Comparison of ENCODE assay signal across 10 cellular contexts in the genomic region with DNA sequence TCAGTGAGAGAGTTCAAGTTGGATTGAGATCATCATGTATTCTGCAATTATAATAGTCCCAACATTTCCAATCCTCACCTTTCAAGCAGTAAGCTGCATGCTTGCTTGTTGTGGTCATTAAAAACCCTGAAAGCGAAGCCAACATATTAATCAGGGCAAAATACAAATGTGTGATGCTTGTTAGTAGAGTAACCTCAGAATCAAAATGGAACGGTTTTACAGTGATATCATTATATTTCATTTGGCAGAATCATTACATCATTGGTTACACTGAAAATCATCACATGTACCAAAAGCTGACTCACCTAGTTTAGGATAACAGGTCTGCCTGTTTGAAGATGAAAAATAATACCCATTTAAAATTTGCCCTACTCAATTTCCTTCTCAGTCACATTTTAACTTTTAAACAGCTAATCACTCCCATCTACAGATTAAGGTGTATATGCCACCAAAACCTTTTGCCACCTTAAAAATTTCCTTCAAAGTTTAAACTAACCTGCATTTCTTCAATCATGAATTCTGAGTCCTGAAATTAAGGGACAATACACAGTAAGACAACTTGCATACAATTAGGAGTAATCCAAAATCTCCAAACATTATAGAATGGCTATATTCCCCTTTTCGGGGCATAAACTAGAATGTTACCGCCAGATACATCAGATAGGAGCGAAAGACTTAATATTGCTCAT. TPM values are rescaled to one million over a fixed set of nuclear protein-coding genes. Genes with fewer than 3 reads are reported as not detected.
DNase-seq lines count a peak whose midpoint lies in the region; ATAC-seq and TF ChIP-seq lines count a peak whose summit lies in the region.
"Had no signal": no experiment of that assay in that cellular context is flagged by ENCODE, and none has a peak within 500 bp of the region (broad histone marks: within the 10 kb centered on the region; RNA-seq: fewer than 3 reads in every experiment).

No MANE protein-coding gene starts in this region.

- H3K4me3 ChIP-seq in smooth muscle cell = peak overlapping the region; percentile 65
- no peak overlapping the region for H3K4me3 ChIP-seq in suprapubic skin
- H3K4me3 ChIP-seq: lung had no signal

- H3K27ac ChIP-seq in RWPE1 (peak overlapping the region; percentile 71), smooth muscle cell (ENCODE audit: low read depth) (peak overlapping the region; percentile 62), suprapubic skin (no peak overlapping the region)

- DNase-seq in activated T-cell treated with anti-CD3 and anti-CD28 coated beads, Interleukin-2, amount 50 U/mL, for 4 hours = no peak
- DNase-seq in activated T-cell treated with anti-CD3 and anti-CD28 coated beads for 4 hours = no peak
- DNase-seq in RWPE1 (ENCODE audit: low spot score) = no peak
- DNase-seq in endothelial cell (ENCODE audit: low spot score) = no peak
- DNase-seq in smooth muscle cell (lab: John Stamatoyannopoulos, UW; ENCODE audit: unreplicated experiment) = no peak
- no peak for DNase-seq in NCI-H1694 (lab: John Stamatoyannopoulos, UW)
- DNase-seq in suprapubic skin (ENCODE audit: low spot score in 2 of 2) = no peak

- POLR2A ChIA-PET in RWPE1 (lab: Yijun Ruan, JAX; ENCODE audit: low non-redundant PET) = no interaction called here

- peak overlapping the region; percentile 91 for H3K4me3 Mint-ChIP-seq in activated T-cell treated with anti-CD3 and anti-CD28 coated beads, Interleukin-2, amount 50 U/mL, for 4 hours
- peak overlapping the region; percentile 69 for H3K4me3 Mint-ChIP-seq in endothelial cell (ENCODE audit: unreplicated experiment)

- H3K36me3 ChIP-seq in smooth muscle cell (ENCODE audit: low read depth) = peaks cover 23% of the 10 kb centered on the region
- peaks cover 46% of the 10 kb centered on the region for H3K36me3 ChIP-seq in suprapubic skin

- H3K27ac Mint-ChIP-seq in endothelial cell (ENCODE audit: unreplicated experiment) = peak overlapping the region; percentile 36

- H3K4me2 ChIP-seq in smooth muscle cell = peak overlapping the region; percentile 90

- TF ChIP-seq EP300 in suprapubic skin (IDR thresholded peaks at IDR 0.05) = no peak

- H3K4me1 Mint-ChIP-seq in activated T-cell treated with anti-CD3 and anti-CD28 coated beads, Interleukin-2, amount 50 U/mL, for 4 hours (ENCODE audit: low read depth) = peaks cover 30% of the 10 kb centered on the region
- H3K4me1 Mint-ChIP-seq in endothelial cell (ENCODE audit: unreplicated experiment) = peaks cover 33% of the 10 kb centered on the region

- H3K9me3 ChIP-seq in smooth muscle cell (replicated peaks; ENCODE audit: low read depth) (no peaks in the 10 kb centered on the region), suprapubic skin (no peaks in the 10 kb centered on the region)

- H3K27me3 ChIP-seq in smooth muscle cell (ENCODE audit: low read depth) (no peaks in the 10 kb centered on the region), suprapubic skin (no peaks in the 10 kb centered on the region)

- ATAC-seq in activated T-cell treated with anti-CD3 and anti-CD28 coated beads, Interleukin-2, amount 50 U/mL, for 4 hours = no peak
- ATAC-seq in GM21381 (IDR thresholded peaks at IDR 0.05; ENCODE audit: unreplicated experiment) = no peak

- H3K36me3 Mint-ChIP-seq in activated T-cell treated with anti-CD3 and anti-CD28 coated beads, Interleukin-2, amount 50 U/mL, for 4 hours (ENCODE audit: insufficient read depth) = peaks cover 60% of the 10 kb centered on the region
- H3K36me3 Mint-ChIP-seq in endothelial cell (ENCODE audit: low read depth, unreplicated experiment) = peaks cover 38% of the 10 kb centered on the region

- CTCF ChIA-PET in RWPE1 (lab: Yijun Ruan, JAX) = no interaction called here

- H3K79me2 ChIP-seq in smooth muscle cell (ENCODE audit: low read depth) = peaks cover 28% of the 10 kb centered on the region

- H3K9me3 Mint-ChIP-seq in activated T-cell treated with anti-CD3 and anti-CD28 coated beads, Interleukin-2, amount 50 U/mL, for 4 hours = no peaks in the 10 kb centered on the region
- H3K9me3 Mint-ChIP-seq in endothelial cell (ENCODE audit: unreplicated experiment) = no peaks in the 10 kb centered on the region

- 88% methylated on average over 5 of the region's 5 CpGs for WGBS in smooth muscle cell (ENCODE audit: low lambda C conversion rate)
- 80% methylated on average over 5 of the region's 5 CpGs for WGBS in suprapubic skin

- TF ChIP-seq CTCF in RWPE1 (conservative IDR thresholded peaks at IDR 0.05; ENCODE audit: low read depth) (no peak), endothelial cell (IDR thresholded peaks at IDR 0.05; ENCODE audit: unreplicated experiment) (no peak), smooth muscle cell (IDR thresholded peaks at IDR 0.05; ENCODE audit: borderline replicate concordance, insufficient read depth, poor library complexity, severe bottlenecking) (no peak), suprapubic skin (IDR thresholded peaks at IDR 0.05) (no peak)

- H3K4me1 ChIP-seq in smooth muscle cell (ENCODE audit: low read depth) (peaks cover 32% of the 10 kb centered on the region), suprapubic skin (peaks cover 31% of the 10 kb centered on the region)

- no peaks in the 10 kb centered on the region for H3K27me3 Mint-ChIP-seq in activated T-cell treated with anti-CD3 and anti-CD28 coated beads, Interleukin-2, amount 50 U/mL, for 4 hours (ENCODE audit: low read depth)
- peaks cover 11% of the 10 kb centered on the region for H3K27me3 Mint-ChIP-seq in endothelial cell (ENCODE audit: unreplicated experiment)

- no peak for TF ChIP-seq POLR2A in suprapubic skin (IDR thresholded peaks at IDR 0.05)

- H4K20me1 ChIP-seq in smooth muscle cell (ENCODE audit: low read depth) = peaks cover 51% of the 10 kb centered on the region

- no peak overlapping the region for H3K9ac ChIP-seq in smooth muscle cell (ENCODE audit: low read depth)

- no peak overlapping the region for H2AFZ ChIP-seq in smooth muscle cell (ENCODE audit: low read depth)

- H3F3A ChIP-seq in smooth muscle cell (ENCODE audit: low read depth) = peaks cover 44% of the 10 kb centered on the region

RNA-seq across cellular contexts. Expression of gene GAS5, which starts 3.5 kb away (rescaled TPM):
- total RNA-seq in activated T-cell treated with anti-CD3 and anti-CD28 coated beads, Interleukin-2, amount 50 U/mL, for 4 hours = 100 to 1,000 TPM; 836 to 968 (median 925) TPM
- 397 TPM for total RNA-seq in endothelial cell (ENCODE audit: unreplicated experiment)
- 206 and 276 TPM in 2 replicates for total RNA-seq in smooth muscle cell
- polyA plus RNA-seq in smooth muscle cell = 104 and 156 TPM in 2 replicates
- total RNA-seq in suprapubic skin = 100 to 1,000 TPM; 344 to 508 (median 411) TPM

RNA-seq across cellular contexts. Expression of gene ZBTB37, which starts 3.9 kb away (rescaled TPM):
- total RNA-seq in activated T-cell treated with anti-CD3 and anti-CD28 coated beads, Interleukin-2, amount 50 U/mL, for 4 hours = 1 to 10 TPM; 5.8 to 8.1 (median 7.7) TPM
- total RNA-seq in endothelial cell (ENCODE audit: unreplicated experiment) (10.1 TPM), smooth muscle cell (6.6 and 9.1 TPM in 2 replicates), suprapubic skin (10 to 100 TPM in 2 of 4 donors, 1 to 10 TPM in 2; 6.1 to 20.7 (median 9.3) TPM)
- 0.77 and 0.98 TPM in 2 replicates for polyA plus RNA-seq in smooth muscle cell

RNA-seq across cellular contexts. Expression of gene CENPL, which starts 39.6 kb away (rescaled TPM):
- total RNA-seq in activated T-cell treated with anti-CD3 and anti-CD28 coated beads, Interleukin-2, amount 50 U/mL, for 4 hours = 10 to 100 TPM; 13.9 to 15.9 (median 15.1) TPM
- 6.6 TPM for total RNA-seq in endothelial cell (ENCODE audit: unreplicated experiment)
- total RNA-seq in smooth muscle cell = 14.6 and 15.6 TPM in 2 replicates
- 3.5 and 6.1 TPM in 2 replicates for polyA plus RNA-seq in smooth muscle cell
- 1 to 10 TPM; 3.2 to 8.5 (median 5.6) TPM for total RNA-seq in suprapubic skin

RNA-seq across cellular contexts. Expression of gene DARS2, which starts 39.9 kb away (rescaled TPM):
- 10 to 100 TPM; 30.7 to 38.6 (median 35.5) TPM for total RNA-seq in activated T-cell treated with anti-CD3 and anti-CD28 coated beads, Interleukin-2, amount 50 U/mL, for 4 hours
- total RNA-seq in endothelial cell (ENCODE audit: unreplicated experiment) = 18.7 TPM
- 16.9 and 19.3 TPM in 2 replicates for total RNA-seq in smooth muscle cell
- polyA plus RNA-seq in smooth muscle cell = 7.7 and 10.1 TPM in 2 replicates
- total RNA-seq in suprapubic skin = 10 to 100 TPM in 1 of 4 donors, 1 to 10 TPM in 3; 7.1 to 13.7 (median 9.4) TPM

RNA-seq across cellular contexts. Expression of gene SERPINC1, which starts 52.8 kb away (rescaled TPM):
- total RNA-seq in activated T-cell treated with anti-CD3 and anti-CD28 coated beads, Interleukin-2, amount 50 U/mL, for 4 hours = under 1 TPM; 0.34 to 0.96 (median 0.52) TPM
- total RNA-seq in endothelial cell (ENCODE audit: unreplicated experiment) = not detected
- 0.49 and 0.63 TPM in 2 replicates for total RNA-seq in smooth muscle cell
- 0.56 TPM in 1 of 2 replicates, not detected in the other for polyA plus RNA-seq in smooth muscle cell
- 1 to 10 TPM in 1 of 4 donors, under 1 TPM in 1, not detected in 2; 0.31 to 2.3 TPM for total RNA-seq in suprapubic skin
- total RNA-seq: bronchial epithelial cell had no signal
